1 cellular context compared by ENCODE assay signal in genomic region chr6:15791401-15792137, GRCh38.
TF ChIP-seq lines count a peak whose summit lies in the region.

No MANE protein-coding gene starts in this region.

TF ChIP-seq in GM12878, 131 proteins besides CTCF, POLR2A, EP300 and RAD21 (continued from another document):
- peak; percentile 56; the same call in 1 of the 2 replicates for TF ChIP-seq ZNF687 (IDR thresholded peaks at IDR 0.05)
- TF ChIP-seq SMAD5 (IDR thresholded peaks at IDR 0.05; ENCODE audit: low read depth), result no peak
- TF ChIP-seq SRF (IDR thresholded peaks at IDR 0.05; ENCODE audit: low read depth in 2 of 2, low read length in 2 of 2), result no peak
